15 cellular contexts compared by ENCODE assay signal in the genomic region with DNA sequence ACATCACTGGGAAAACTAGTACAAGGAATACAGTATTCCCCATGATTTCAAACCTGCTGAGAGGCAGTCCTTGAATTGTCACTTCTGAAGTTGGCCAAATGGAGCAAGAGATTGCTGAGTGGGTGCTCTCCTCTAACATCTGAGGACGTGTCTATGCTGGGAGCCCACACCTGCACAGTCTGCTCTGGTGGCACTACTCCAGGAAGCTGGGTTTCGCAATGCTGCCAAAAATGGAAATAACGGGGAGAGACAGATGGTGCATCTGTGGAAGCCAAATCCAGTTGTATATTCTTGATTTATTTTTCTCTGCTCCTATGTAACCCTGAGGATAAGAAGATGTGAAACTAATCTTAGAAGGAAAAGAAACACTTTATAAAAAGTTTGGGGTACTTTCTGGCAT.
A peak's percentile ranks its signal among the peaks of the same experiment; 100 is the strongest.
DNase-seq lines count a peak whose midpoint lies in the region; ATAC-seq and TF ChIP-seq lines count a peak whose summit lies in the region.
"Had no signal": no experiment of that assay in that cellular context is flagged by ENCODE, and none has a peak within 500 bp of the region (broad histone marks: within the 10 kb centered on the region; RNA-seq: fewer than 3 reads in every experiment).

No MANE protein-coding gene starts in this region.

- POLR2A ChIA-PET in WTC11 (lab: Charles Lee) = no interaction called here

- CTCF ChIA-PET in WTC11 (lab: Charles Lee) = no interaction called here

- H3K27me3 Mint-ChIP-seq in stimulated activated naive CD8-positive, alpha-beta T cell treated with anti-CD3 and anti-CD28 coated beads, Interleukin-15, amount 100 ng/mL, for 72 hours = no peaks in the 10 kb centered on the region
- H3K27me3 Mint-ChIP-seq in WTC11 (ENCODE audit: low read depth) = no peaks in the 10 kb centered on the region
- H3K27me3 Mint-ChIP-seq: activated CD4-positive, alpha-beta memory T cell treated with anti-CD3 and anti-CD28 coated beads for 36 hours; type B pancreatic cell had no signal

- H3K9me2 ChIP-seq in MM.1S (replicated peaks; ENCODE audit: insufficient read depth, low read length) = no peaks in the 10 kb centered on the region

- DNase-seq in DMS 273 treated with DMSO at 0.1 percent for 48 hours (lab: John Stamatoyannopoulos, UW) (peak; percentile 79), MM.1S (peak; percentile 57), SHP77 treated with DMSO at 0.1 percent for 48 hours (lab: John Stamatoyannopoulos, UW) (peak; percentile 67), myocyte (ENCODE audit: low read depth) (peak; percentile 75), WTC11 (ENCODE audit: low spot score) (no peak), GDM1 (lab: John Stamatoyannopoulos, UW) (no peak), NCI-H2107 (lab: John Stamatoyannopoulos, UW) (no peak)
- DNase-seq in stimulated activated naive CD8-positive, alpha-beta T cell treated with anti-CD3 and anti-CD28 coated beads, Interleukin-15, amount 100 ng/mL, for 72 hours = no peak
- DNase-seq: activated CD4-positive, alpha-beta memory T cell treated with anti-CD3 and anti-CD28 coated beads for 36 hours; adrenal gland; esophagus squamous epithelium; NCI-H748 treated with DMSO at 0.1 percent for 48 hours had no signal

- H3K27me3 ChIP-seq in MM.1S (replicated peaks; ENCODE audit: insufficient read depth, low read length) = no peaks in the 10 kb centered on the region
- H3K27me3 ChIP-seq: adrenal gland, esophagus squamous epithelium, SJSA1 had no signal

- H2AFZ ChIP-seq in MM.1S (ENCODE audit: low read length) = peak overlapping the region; percentile 46; the same call in 1 of the 2 replicates

- H3K36me3 ChIP-seq in MM.1S (replicated peaks; ENCODE audit: insufficient read depth, low read length) = no peaks in the 10 kb centered on the region
- H3K36me3 ChIP-seq: adrenal gland, esophagus squamous epithelium, SJSA1 had no signal

- no peaks in the 10 kb centered on the region for H4K20me1 ChIP-seq in MM.1S (ENCODE audit: insufficient read depth, low read length)

- H3K9me3 ChIP-seq in MM.1S (replicated peaks; ENCODE audit: insufficient read depth, low read length) = no peaks in the 10 kb centered on the region
- H3K9me3 ChIP-seq: adrenal gland, esophagus squamous epithelium, SJSA1 had no signal

- no peaks in the 10 kb centered on the region for H3K4me1 Mint-ChIP-seq in stimulated activated naive CD8-positive, alpha-beta T cell treated with anti-CD3 and anti-CD28 coated beads, Interleukin-15, amount 100 ng/mL, for 72 hours
- peaks cover 16% of the 10 kb centered on the region for H3K4me1 Mint-ChIP-seq in WTC11

- peaks cover 20% of the 10 kb centered on the region for H3K4me1 ChIP-seq in MM.1S (ENCODE audit: low read length)
- H3K4me1 ChIP-seq: adrenal gland, esophagus squamous epithelium had no signal

- H3K4me3 Mint-ChIP-seq in stimulated activated naive CD8-positive, alpha-beta T cell treated with anti-CD3 and anti-CD28 coated beads, Interleukin-15, amount 100 ng/mL, for 72 hours = no peak overlapping the region
- H3K4me3 Mint-ChIP-seq in WTC11 = no peak overlapping the region
- H3K4me3 Mint-ChIP-seq: activated CD4-positive, alpha-beta memory T cell treated with anti-CD3 and anti-CD28 coated beads for 36 hours; activated T-helper 1 cell treated with anti-CD3 and anti-CD28 coated beads, Interleukin-12 subunit alpha, Interleukin-12 subunit beta, Interleukin-2, Interleukin-4 antibody, amounts not matched to agents 30 ng/mL and 10 ng/mL and 1 ng/mL, durations not matched to agents 14 hours and 24 hours and 36 hours; type B pancreatic cell had no signal

- H3K9ac ChIP-seq in MM.1S (ENCODE audit: low read length) = no peak overlapping the region

- TF ChIP-seq CTCF in MM.1S (IDR thresholded peaks at IDR 0.05; ENCODE audit: low read length) = no peak
- TF ChIP-seq CTCF in WTC11 (IDR thresholded peaks at IDR 0.05) = no peak

- no peak overlapping the region; the same call in 1 of the 2 replicates for H3K27ac ChIP-seq in MM.1S (ENCODE audit: low read length)
- H3K27ac ChIP-seq: adrenal gland, esophagus squamous epithelium, SJSA1 had no signal

- peak overlapping the region; percentile 56 for H3K4me2 ChIP-seq in MM.1S (ENCODE audit: low read depth, low read length)

- H3K9me3 Mint-ChIP-seq in stimulated activated naive CD8-positive, alpha-beta T cell treated with anti-CD3 and anti-CD28 coated beads, Interleukin-15, amount 100 ng/mL, for 72 hours = peaks cover 5 to 11% of the 10 kb centered on the region in 2 donors
- H3K9me3 Mint-ChIP-seq in WTC11 = no peaks in the 10 kb centered on the region
- H3K9me3 Mint-ChIP-seq: activated CD4-positive, alpha-beta memory T cell treated with anti-CD3 and anti-CD28 coated beads for 36 hours; activated T-helper 1 cell treated with anti-CD3 and anti-CD28 coated beads, Interleukin-12 subunit alpha, Interleukin-12 subunit beta, Interleukin-2, Interleukin-4 antibody, amounts not matched to agents 30 ng/mL and 10 ng/mL and 1 ng/mL, durations not matched to agents 14 hours and 24 hours and 36 hours had no signal

- H3K36me3 Mint-ChIP-seq in WTC11 = no peaks in the 10 kb centered on the region
- H3K36me3 Mint-ChIP-seq: activated CD4-positive, alpha-beta memory T cell treated with anti-CD3 and anti-CD28 coated beads for 36 hours; type B pancreatic cell had no signal

- H3F3A ChIP-seq in MM.1S (ENCODE audit: insufficient read depth, low read length) = peaks cover 5% of the 10 kb centered on the region; the same call in 1 of the 2 replicates

- H3K27ac Mint-ChIP-seq in stimulated activated naive CD8-positive, alpha-beta T cell treated with anti-CD3 and anti-CD28 coated beads, Interleukin-15, amount 100 ng/mL, for 72 hours = no peak overlapping the region
- H3K27ac Mint-ChIP-seq in WTC11 = no peak overlapping the region
- H3K27ac Mint-ChIP-seq: activated CD4-positive, alpha-beta memory T cell treated with anti-CD3 and anti-CD28 coated beads for 36 hours; activated T-helper 1 cell treated with anti-CD3 and anti-CD28 coated beads, Interleukin-12 subunit alpha, Interleukin-12 subunit beta, Interleukin-2, Interleukin-4 antibody, amounts not matched to agents 30 ng/mL and 10 ng/mL and 1 ng/mL, durations not matched to agents 14 hours and 24 hours and 36 hours; type B pancreatic cell had no signal

- H3K4me3 ChIP-seq in MM.1S (ENCODE audit: low read length) = no peak overlapping the region
- H3K4me3 ChIP-seq: adrenal gland, esophagus squamous epithelium, SJSA1 had no signal

- no peaks in the 10 kb centered on the region for H3K79me2 ChIP-seq in MM.1S (ENCODE audit: low read length)

- ATAC-seq in stimulated activated naive CD8-positive, alpha-beta T cell treated with anti-CD3 and anti-CD28 coated beads, Interleukin-15, amount 100 ng/mL, for 72 hours = no peak
- no peak for ATAC-seq in WTC11

TF ChIP-seq in WTC11, 78 proteins besides CTCF, POLR2A, EP300 and RAD21:
- TF ChIP-seq HMGA2 (CRISPR knock-in tag; IDR thresholded peaks at IDR 0.05) (no peak), ATF1 (CRISPR knock-in tag; IDR thresholded peaks at IDR 0.05) (no peak), GTF2I (CRISPR knock-in tag; conservative IDR thresholded peaks at IDR 0.05) (no peak), SP1 (CRISPR knock-in tag; conservative IDR thresholded peaks at IDR 0.05) (no peak)
- TF ChIP-seq, protein P1, sequence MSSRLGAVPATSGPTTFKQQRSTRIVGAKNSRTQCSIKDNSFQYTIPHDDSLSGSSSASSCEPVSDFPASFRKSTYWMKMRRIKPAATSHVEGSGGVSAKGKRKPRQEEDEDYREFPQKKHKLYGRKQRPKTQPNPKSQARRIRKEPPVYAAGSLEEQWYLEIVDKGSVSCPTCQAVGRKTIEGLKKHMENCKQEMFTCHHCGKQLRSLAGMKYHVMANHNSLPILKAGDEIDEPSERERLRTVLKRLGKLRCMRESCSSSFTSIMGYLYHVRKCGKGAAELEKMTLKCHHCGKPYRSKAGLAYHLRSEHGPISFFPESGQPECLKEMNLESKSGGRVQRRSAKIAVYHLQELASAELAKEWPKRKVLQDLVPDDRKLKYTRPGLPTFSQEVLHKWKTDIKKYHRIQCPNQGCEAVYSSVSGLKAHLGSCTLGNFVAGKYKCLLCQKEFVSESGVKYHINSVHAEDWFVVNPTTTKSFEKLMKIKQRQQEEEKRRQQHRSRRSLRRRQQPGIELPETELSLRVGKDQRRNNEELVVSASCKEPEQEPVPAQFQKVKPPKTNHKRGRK (CRISPR knock-in tag; IDR thresholded peaks at IDR 0.05; ENCODE audit: borderline replicate concordance) = no peak
- TF ChIP-seq, protein P2, sequence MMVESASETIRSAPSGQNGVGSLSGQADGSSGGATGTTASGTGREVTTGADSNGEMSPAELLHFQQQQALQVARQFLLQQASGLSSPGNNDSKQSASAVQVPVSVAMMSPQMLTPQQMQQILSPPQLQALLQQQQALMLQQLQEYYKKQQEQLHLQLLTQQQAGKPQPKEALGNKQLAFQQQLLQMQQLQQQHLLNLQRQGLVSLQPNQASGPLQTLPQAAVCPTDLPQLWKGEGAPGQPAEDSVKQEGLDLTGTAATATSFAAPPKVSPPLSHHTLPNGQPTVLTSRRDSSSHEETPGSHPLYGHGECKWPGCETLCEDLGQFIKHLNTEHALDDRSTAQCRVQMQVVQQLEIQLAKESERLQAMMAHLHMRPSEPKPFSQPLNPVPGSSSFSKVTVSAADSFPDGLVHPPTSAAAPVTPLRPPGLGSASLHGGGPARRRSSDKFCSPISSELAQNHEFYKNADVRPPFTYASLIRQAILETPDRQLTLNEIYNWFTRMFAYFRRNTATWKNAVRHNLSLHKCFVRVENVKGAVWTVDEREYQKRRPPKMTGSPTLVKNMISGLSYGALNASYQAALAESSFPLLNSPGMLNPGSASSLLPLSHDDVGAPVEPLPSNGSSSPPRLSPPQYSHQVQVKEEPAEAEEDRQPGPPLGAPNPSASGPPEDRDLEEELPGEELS (CRISPR knock-in tag; IDR thresholded peaks at IDR 0.05) = no peak

Comparison
In these comparisons a context has a peak if more than half of its experiments do, and no peak if none do; other contexts are left out.
1. DNase-seq: peak in DMS 273 treated with DMSO at 0.1 percent for 48 hours (single experiment), MM.1S (single experiment), SHP77 treated with DMSO at 0.1 percent for 48 hours (single experiment) and myocyte (single experiment); none in stimulated activated naive CD8-positive, alpha-beta T cell treated with anti-CD3 and anti-CD28 coated beads, Interleukin-15, amount 100 ng/mL, for 72 hours (0 of 2), WTC11 (single experiment), GDM1 (single experiment) and NCI-H2107 (single experiment).